9 cellular contexts compared by ENCODE assay signal in genomic region chr1:106268070-106268469, GRCh38.
DNase-seq lines count a peak whose midpoint lies in the region; ATAC-seq and TF ChIP-seq lines count a peak whose summit lies in the region.
"Had no signal": no experiment of that assay in that cellular context is flagged by ENCODE, and none has a peak within 500 bp of the region (broad histone marks: within the 10 kb centered on the region; RNA-seq: fewer than 3 reads in every experiment).

No MANE protein-coding gene starts in this region.

- intact Hi-C loops in sigmoid colon (cut with DNase I): no loop called here

- no peak for TF ChIP-seq POLR2A in sigmoid colon (IDR thresholded peaks at IDR 0.05)

- H3K4me1 ChIP-seq in SJCRH30 (no peaks in the 10 kb centered on the region), sigmoid colon (no peaks in the 10 kb centered on the region)

- H3K36me3 ChIP-seq in SJCRH30 (no peaks in the 10 kb centered on the region), sigmoid colon (no peaks in the 10 kb centered on the region)

- H3K27ac ChIP-seq in SJCRH30: no peak overlapping the region
- H3K27ac ChIP-seq in sigmoid colon: no peak overlapping the region
- H3K27ac ChIP-seq: SK-N-MC had no signal

- H3K27me3 ChIP-seq in SJCRH30 (no peaks in the 10 kb centered on the region), sigmoid colon (no peaks in the 10 kb centered on the region)

- H3K9me3 ChIP-seq in SJCRH30 (replicated peaks) (no peaks in the 10 kb centered on the region), sigmoid colon (no peaks in the 10 kb centered on the region)

- TF ChIP-seq CTCF in sigmoid colon (IDR thresholded peaks at IDR 0.05): no peak

- TF ChIP-seq EP300 in sigmoid colon (IDR thresholded peaks at IDR 0.05): no peak

- peak; percentile 41 for DNase-seq in D341Med (ENCODE audit: low spot score)
- DNase-seq in HT1080 (ENCODE audit: low read depth): peak; percentile 12
- peak; percentile 5 to 35 for DNase-seq in SJCRH30
- DNase-seq in inferior parietal cortex (ENCODE audit: extremely low spot score): peak; percentile 60
- DNase-seq in sigmoid colon: no peak
- DNase-seq in mucosa of gallbladder (ENCODE audit: low spot score): no peak

- H3K4me3 ChIP-seq in SJCRH30 (no peak overlapping the region), sigmoid colon (no peak overlapping the region)
- H3K4me3 ChIP-seq: SK-N-MC had no signal

- WGBS in sigmoid colon, 2 donors: 29 to 39% methylated on average over 5 of the region's 5 CpGs

- no peak for ATAC-seq in HG03460 (IDR thresholded peaks at IDR 0.05; ENCODE audit: unreplicated experiment)
- no peak for ATAC-seq in HG02938 (IDR thresholded peaks at IDR 0.05; ENCODE audit: unreplicated experiment)

Comparison
In these comparisons a context has a peak if more than half of its experiments do, and no peak if none do; other contexts are left out.
1. DNase-seq: peak in D341Med (single experiment), HT1080 (single experiment), SJCRH30 (2 of 2) and inferior parietal cortex (single experiment); none in sigmoid colon (single experiment) and mucosa of gallbladder (single experiment).